2 cellular contexts compared by ENCODE assay signal in genomic region chr2:157989227-157989626, GRCh38.
TF ChIP-seq lines count a peak whose summit lies in the region.

No MANE protein-coding gene starts in this region.

TF ChIP-seq in HCT116, 20 proteins besides CTCF, POLR2A, EP300 and RAD21 (continued from another document):
- TF ChIP-seq REST (IDR thresholded peaks at IDR 0.05; ENCODE audit: low read depth) (no peak), ZBTB33 (IDR thresholded peaks at IDR 0.05; ENCODE audit: extremely low read depth, insufficient replicate concordance, low read length) (no peak), YY1 (IDR thresholded peaks at IDR 0.05; ENCODE audit: extremely low read depth, insufficient replicate concordance, low read depth, low read length) (no peak), EGR1 (IDR thresholded peaks at IDR 0.05; ENCODE audit: low read depth) (no peak), ATF3 (IDR thresholded peaks at IDR 0.05) (no peak), MAX (IDR thresholded peaks at IDR 0.05) (no peak)

TF ChIP-seq in K562, 482 proteins besides CTCF, POLR2A, EP300 and RAD21 (continued from another document):
- 0 out of 2 replicates have a peak, but pooled peaks have one; percentile 22 for TF ChIP-seq DEAF1 (CRISPR knock-in tag; IDR thresholded peaks at IDR 0.05)
